12 cellular contexts compared by ENCODE assay signal in the genomic region with DNA sequence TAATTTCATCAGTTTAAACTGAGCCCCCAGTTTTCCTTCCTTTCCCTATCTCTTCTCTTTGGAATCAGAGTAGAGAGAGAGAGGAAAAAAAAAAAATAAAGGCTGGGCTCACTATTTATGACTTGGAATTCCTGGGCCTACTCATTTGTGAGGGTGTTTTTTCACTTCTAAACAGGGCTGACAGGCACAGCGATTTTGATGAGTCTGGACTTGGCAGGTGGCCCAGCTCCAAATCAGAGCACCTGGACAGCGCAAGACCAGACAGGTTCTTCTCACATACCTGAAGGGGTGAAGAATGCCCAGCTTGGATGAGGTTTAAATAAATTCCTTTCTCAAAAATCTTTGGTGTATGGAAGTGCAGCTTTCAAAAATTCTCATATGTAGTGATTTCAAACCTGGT.
DNase-seq lines count a peak whose midpoint lies in the region; ATAC-seq and TF ChIP-seq lines count a peak whose summit lies in the region.
"Had no signal": no experiment of that assay in that cellular context is flagged by ENCODE, and none has a peak within 500 bp of the region (broad histone marks: within the 10 kb centered on the region; RNA-seq: fewer than 3 reads in every experiment).

No MANE protein-coding gene starts in this region.

- H3K4me1 ChIP-seq in body of pancreas, result peaks cover 32% of the 10 kb centered on the region

- peak; percentile 69 for DNase-seq in DMS 273 (lab: John Stamatoyannopoulos, UW; ENCODE audit: unreplicated experiment)
- no peak for DNase-seq in DMS 273 treated with DMSO at 0.1 percent for 48 hours (lab: John Stamatoyannopoulos, UW)
- peak; percentile 18 to 39 (median 24) for DNase-seq in body of pancreas
- DNase-seq in left lobe of liver (ENCODE audit: low spot score), result no peak
- no peak for DNase-seq in type B pancreatic cell (ENCODE audit: extremely low spot score, unreplicated experiment)
- no peak for DNase-seq in stimulated activated naive CD8-positive, alpha-beta T cell treated with anti-CD3 and anti-CD28 coated beads, Interleukin-15, amount 100 ng/mL, for 72 hours
- DNase-seq in HuH-7 (ENCODE audit: low spot score), result no peak
- DNase-seq: activated naive CD8-positive, alpha-beta T cell treated with anti-CD3 and anti-CD28 coated beads for 36 hours; stimulated activated CD4-positive, alpha-beta T cell treated with anti-CD3 and anti-CD28 coated beads, Interleukin-15, amount 100 ng/mL, for 24 hours; T-helper 17 cell had no signal

- H3K9me3 ChIP-seq in body of pancreas, result no peaks in the 10 kb centered on the region

- H3K4me3 ChIP-seq in body of pancreas, result no peak overlapping the region

- TF ChIP-seq CTCF in body of pancreas (IDR thresholded peaks at IDR 0.05), result no peak
- TF ChIP-seq CTCF in type B pancreatic cell (conservative IDR thresholded peaks at IDR 0.05), result no peak

- no peaks in the 10 kb centered on the region for H3K9me3 Mint-ChIP-seq in type B pancreatic cell
- H3K9me3 Mint-ChIP-seq in stimulated activated naive CD8-positive, alpha-beta T cell treated with anti-CD3 and anti-CD28 coated beads, Interleukin-15, amount 100 ng/mL, for 72 hours, result no peaks in the 10 kb centered on the region
- H3K9me3 Mint-ChIP-seq: activated naive CD8-positive, alpha-beta T cell treated with anti-CD3 and anti-CD28 coated beads for 36 hours had no signal

- H3K27me3 ChIP-seq in body of pancreas, result no peaks in the 10 kb centered on the region

- H3K36me3 ChIP-seq in body of pancreas (replicated peaks in 1 of 2; ENCODE audit: insufficient read depth in 1 of 2, low read depth in 2 of 2), result no peaks in the 10 kb centered on the region

- peak overlapping the region; percentile 93 for H3K27ac Mint-ChIP-seq in type B pancreatic cell
- H3K27ac Mint-ChIP-seq in stimulated activated naive CD8-positive, alpha-beta T cell treated with anti-CD3 and anti-CD28 coated beads, Interleukin-15, amount 100 ng/mL, for 72 hours, result no peak overlapping the region
- H3K27ac Mint-ChIP-seq: activated naive CD8-positive, alpha-beta T cell treated with anti-CD3 and anti-CD28 coated beads for 36 hours; T-helper 17 cell had no signal

- H3K36me3 Mint-ChIP-seq in type B pancreatic cell, result peaks cover 4% of the 10 kb centered on the region
- H3K36me3 Mint-ChIP-seq: activated naive CD8-positive, alpha-beta T cell treated with anti-CD3 and anti-CD28 coated beads for 36 hours had no signal

- WGBS in body of pancreas, 2 donors, result 33 to 36% methylated on average over 2 of the region's 2 CpGs

- H3K4me1 Mint-ChIP-seq in type B pancreatic cell (ENCODE audit: unreplicated experiment), result peaks cover 43% of the 10 kb centered on the region
- no peaks in the 10 kb centered on the region for H3K4me1 Mint-ChIP-seq in stimulated activated naive CD8-positive, alpha-beta T cell treated with anti-CD3 and anti-CD28 coated beads, Interleukin-15, amount 100 ng/mL, for 72 hours
- H3K4me1 Mint-ChIP-seq: activated naive CD8-positive, alpha-beta T cell treated with anti-CD3 and anti-CD28 coated beads for 36 hours; T-helper 17 cell had no signal

- ATAC-seq in body of pancreas, result no peak
- peak; percentile 44 for ATAC-seq in left lobe of liver
- ATAC-seq in stimulated activated naive CD8-positive, alpha-beta T cell treated with anti-CD3 and anti-CD28 coated beads, Interleukin-15, amount 100 ng/mL, for 72 hours, result no peak
- ATAC-seq in GM19351 (IDR thresholded peaks at IDR 0.05; ENCODE audit: unreplicated experiment), result no peak
- ATAC-seq: T-helper 17 cell had no signal

- intact Hi-C loops in body of pancreas (cut with DNase I), result no loop called here

- H3K27me3 Mint-ChIP-seq in type B pancreatic cell, result no peaks in the 10 kb centered on the region
- H3K27me3 Mint-ChIP-seq in stimulated activated naive CD8-positive, alpha-beta T cell treated with anti-CD3 and anti-CD28 coated beads, Interleukin-15, amount 100 ng/mL, for 72 hours, result peaks cover 33% of the 10 kb centered on the region

- peak overlapping the region in 2 of 4 donors; percentile 19 to 31 for H3K27ac ChIP-seq in body of pancreas
- H3K27ac ChIP-seq: 22Rv1 had no signal

- peak overlapping the region; percentile 43 for H3K4me3 Mint-ChIP-seq in type B pancreatic cell
- no peak overlapping the region for H3K4me3 Mint-ChIP-seq in stimulated activated naive CD8-positive, alpha-beta T cell treated with anti-CD3 and anti-CD28 coated beads, Interleukin-15, amount 100 ng/mL, for 72 hours
- H3K4me3 Mint-ChIP-seq: activated naive CD8-positive, alpha-beta T cell treated with anti-CD3 and anti-CD28 coated beads for 36 hours; T-helper 17 cell had no signal

- TF ChIP-seq POLR2A in body of pancreas (IDR thresholded peaks at IDR 0.05), result no peak

Comparison
In these comparisons a context has a peak if more than half of its experiments do, and no peak if none do; other contexts are left out.
1. DNase-seq: peak in DMS 273 (single experiment) and body of pancreas (4 of 4); none in DMS 273 treated with DMSO at 0.1 percent for 48 hours (single experiment), left lobe of liver (single experiment), type B pancreatic cell (single experiment), stimulated activated naive CD8-positive, alpha-beta T cell treated with anti-CD3 and anti-CD28 coated beads, Interleukin-15, amount 100 ng/mL, for 72 hours (0 of 2) and HuH-7 (single experiment).